ENCODE assay signal across 29 cellular contexts in genomic region chr10:115239761-115240160, GRCh38.
"Had no signal": no experiment of that assay in that cellular context is flagged by ENCODE, and none has a peak within 500 bp of the region (broad histone marks: within the 10 kb centered on the region; RNA-seq: fewer than 3 reads in every experiment).

No MANE protein-coding gene starts in this region.

- H3K4me3 ChIP-seq: ascending aorta, cardiac muscle cell had no signal

- ATAC-seq: activated CD4-positive, alpha-beta T cell treated with anti-CD3 and anti-CD28 coated beads for 36 hours; activated CD4-positive, CD25-positive, alpha-beta regulatory T cell treated with anti-CD3 and anti-CD28 coated beads, Interleukin-2, amount 50 U/mL, for 24 hours; activated CD8-positive, alpha-beta memory T cell treated with anti-CD3 and anti-CD28 coated beads, Interleukin-2, amount 10 ng/mL, durations not matched to agents 7 days and 5 days; activated CD8-positive, alpha-beta T cell treated with anti-CD3 and anti-CD28 coated beads, Interleukin-2, amount 10 ng/mL, durations not matched to agents 7 days and 5 days; activated naive CD8-positive, alpha-beta T cell treated with anti-CD3 and anti-CD28 coated beads, Interleukin-2, amount 50 U/mL, for 24 hours had no signal

- H3K4me1 ChIP-seq: ascending aorta had no signal

- H3K9me3 ChIP-seq: ascending aorta had no signal

- DNase-seq: activated B cell treated with CpG ODN at 0.5 μM for 24 hours; activated CD4-positive, alpha-beta memory T cell treated with anti-CD3 and anti-CD28 coated beads, Interleukin-2, amount 10 ng/mL, durations not matched to agents 7 days and 5 days; activated CD4-positive, alpha-beta T cell treated with anti-CD3 and anti-CD28 coated beads for 1 hour; activated CD4-positive, alpha-beta T cell treated with anti-CD3 and anti-CD28 coated beads for 36 hours; activated CD4-positive, alpha-beta T cell treated with anti-CD3 and anti-CD28 coated beads for 48 hours; activated CD4-positive, alpha-beta T cell treated with anti-CD3 and anti-CD28 coated beads, Interleukin-2, amount 10 ng/mL, durations not matched to agents 7 days and 5 days; activated CD4-positive, alpha-beta T cell treated with anti-CD3 and anti-CD28 coated beads, Interleukin-2, amount 50 U/mL, for 48 hours; activated CD8-positive, alpha-beta memory T cell treated with anti-CD3 and anti-CD28 coated beads for 24 hours; activated CD8-positive, alpha-beta memory T cell treated with anti-CD3 and anti-CD28 coated beads, Interleukin-2, amount 10 ng/mL, durations not matched to agents 7 days and 5 days; activated CD8-positive, alpha-beta memory T cell treated with anti-CD3 and anti-CD28 coated beads, Interleukin-2, amount 50 U/mL, for 48 hours; activated CD8-positive, alpha-beta T cell treated with anti-CD3 and anti-CD28 coated beads, Interleukin-2, amount 10 ng/mL, durations not matched to agents 7 days and 5 days; activated effector memory CD4-positive, alpha-beta T cell treated with Interleukin-2 at 50 U/mL for 16 hours; activated gamma-delta T cell; activated naive CD4-positive, alpha-beta T cell treated with anti-CD3 and anti-CD28 coated beads, Interleukin-2, amount 10 ng/mL, durations not matched to agents 7 days and 5 days; activated naive CD4-positive, alpha-beta T cell treated with Interleukin-2 at 50 U/mL for 16 hours; activated naive CD8-positive, alpha-beta T cell treated with anti-CD3 and anti-CD28 coated beads, Interleukin-2, amount 10 ng/mL, durations not matched to agents 7 days and 5 days; activated naive CD8-positive, alpha-beta T cell treated with anti-CD3 and anti-CD28 coated beads, Interleukin-2, amount 50 U/mL, for 24 hours; activated T-cell treated with anti-CD3 and anti-CD28 coated beads, Interleukin-2, amount 50 U/mL, for 24 hours; activated T-cell treated with anti-CD3 and anti-CD28 coated beads, Interleukin-2, amount 50 U/mL, for 48 hours; amygdala; anterior cingulate cortex; caudate nucleus; cerebellar nuclear complex; T-helper 2 cell; T-helper 9 cell had no signal

- H3K27me3 ChIP-seq: ascending aorta, cardiac muscle cell had no signal

- H3K27ac ChIP-seq: ascending aorta, cardiac muscle cell, VCaP had no signal

- H3K36me3 ChIP-seq: ascending aorta, cardiac muscle cell had no signal
